22 cellular contexts compared by ENCODE assay signal in the genomic region with DNA sequence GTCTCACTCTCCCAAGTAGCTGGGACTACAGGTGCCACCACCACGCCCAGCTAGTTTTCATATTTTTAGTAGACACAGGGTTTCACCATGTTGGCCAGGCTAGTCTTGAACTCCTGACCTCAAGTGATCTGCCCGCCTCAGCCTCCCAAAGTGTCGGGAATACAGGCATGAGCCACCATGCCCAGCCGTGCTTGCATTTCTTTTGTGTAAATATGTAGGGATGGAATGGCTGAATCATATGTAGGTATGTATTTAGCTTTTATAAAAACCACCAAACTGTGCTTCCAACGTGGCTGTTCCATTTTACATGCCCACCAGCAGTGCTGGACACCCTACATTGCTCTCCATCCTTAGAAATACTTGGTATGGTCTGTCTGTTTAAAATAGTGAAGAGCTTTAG. TPM values are rescaled to one million over a fixed set of nuclear protein-coding genes. Genes with fewer than 3 reads are reported as not detected.
DNase-seq lines count a peak whose midpoint lies in the region; FAIRE-seq and TF ChIP-seq lines count a peak whose summit lies in the region.
"Had no signal": no experiment of that assay in that cellular context is flagged by ENCODE, and none has a peak within 500 bp of the region (broad histone marks: within the 10 kb centered on the region; RNA-seq: fewer than 3 reads in every experiment).

No MANE protein-coding gene starts in this region.

- TF ChIP-seq CTCF in type B pancreatic cell (conservative IDR thresholded peaks at IDR 0.05), result no peak
- TF ChIP-seq CTCF in endodermal cell (conservative IDR thresholded peaks at IDR 0.05), result no peak

- H3K9me3 Mint-ChIP-seq in type B pancreatic cell (no peaks in the 10 kb centered on the region), endodermal cell (peaks cover 7% of the 10 kb centered on the region)

- no peaks in the 10 kb centered on the region for H3K4me1 ChIP-seq in endodermal cell (ENCODE audit: control insufficient read depth, insufficient read depth, low read length)
- H3K4me1 ChIP-seq: Caco-2 had no signal

- no peak overlapping the region for H3K27ac ChIP-seq in endodermal cell (ENCODE audit: low read depth, low read length)
- H3K27ac ChIP-seq: 22Rv1, C4-2B, GM23248 had no signal

- 71 to 88% methylated on average over 4 to 5 of the region's 5 CpGs for WGBS in endodermal cell (ENCODE audit: insufficient coverage in 1 of 2, insufficient read length in 1 of 2), 2 experiments

- H3K27me3 Mint-ChIP-seq in type B pancreatic cell (peaks cover 4% of the 10 kb centered on the region), endodermal cell (ENCODE audit: insufficient read depth) (peaks cover 2% of the 10 kb centered on the region)

- H3K4me3 Mint-ChIP-seq in type B pancreatic cell (no peak overlapping the region), endodermal cell (no peak overlapping the region)
- H3K4me3 Mint-ChIP-seq: B cell; CD4-positive, CD25-positive, alpha-beta regulatory T cell; CD8-positive, alpha-beta T cell had no signal

- H3K27me3 ChIP-seq in endodermal cell (ENCODE audit: control insufficient read depth, insufficient read depth, low read length, poor library complexity, severe bottlenecking), result no peaks in the 10 kb centered on the region
- H3K27me3 ChIP-seq: BLaER1 had no signal

- peak; percentile 58 for FAIRE-seq in GM19239 (lab: Jason Lieb, UNC)
- FAIRE-seq: G401.6, GM12892, H1 had no signal

- no peaks in the 10 kb centered on the region for H3K36me3 ChIP-seq in endodermal cell (ENCODE audit: control insufficient read depth, insufficient read depth, low read length)
- H3K36me3 ChIP-seq: BLaER1 had no signal

- H3K9ac ChIP-seq in endodermal cell (ENCODE audit: extremely low read depth, low read length, poor library complexity, severe bottlenecking), result no peak overlapping the region
- H3K9ac ChIP-seq: BLaER1, GM23248 had no signal

- H3K36me3 Mint-ChIP-seq in type B pancreatic cell (no peaks in the 10 kb centered on the region), endodermal cell (ENCODE audit: low read depth) (peaks cover 1% of the 10 kb centered on the region)
- H3K36me3 Mint-ChIP-seq: CD8-positive, alpha-beta T cell had no signal

- no peak overlapping the region for H3K4me3 ChIP-seq in endodermal cell (ENCODE audit: low read length)
- H3K4me3 ChIP-seq: BLaER1, GM23248 had no signal

- H3K9me3 ChIP-seq in endodermal cell (ENCODE audit: control insufficient read depth, low read length), result no peaks in the 10 kb centered on the region
- H3K9me3 ChIP-seq: Caco-2 had no signal

- DNase-seq in activated CD8-positive, alpha-beta memory T cell treated with anti-CD3 and anti-CD28 coated beads for 24 hours, result peak; percentile 4
- DNase-seq in activated CD8-positive, alpha-beta memory T cell treated with anti-CD3 and anti-CD28 coated beads, Interleukin-2, amount 50 U/mL, for 4 hours, result no peak
- no peak for DNase-seq in GM19239 (ENCODE audit: insufficient read length, low spot score)
- DNase-seq in mesenteric fat pad (ENCODE audit: low spot score), result peak; percentile 20
- DNase-seq in type B pancreatic cell (ENCODE audit: extremely low spot score, unreplicated experiment), result peak; percentile 24
- DNase-seq in effector CD8-positive, alpha-beta T cell (lab: John Stamatoyannopoulos, UW), result no peak
- no peak for DNase-seq in endodermal cell
- no peak for DNase-seq in iPS-NIHi7 (ENCODE audit: extremely low spot score)
- DNase-seq: Caco-2; CD4-positive, CD25-positive, alpha-beta regulatory T cell; CD8-positive, alpha-beta T cell; DMS153; DND-41; GM23248; H7 had no signal

- no peaks in the 10 kb centered on the region for H3K4me1 Mint-ChIP-seq in type B pancreatic cell (ENCODE audit: unreplicated experiment)
- H3K4me1 Mint-ChIP-seq in endodermal cell, result no peaks in the 10 kb centered on the region
- H3K4me1 Mint-ChIP-seq: CD4-positive, CD25-positive, alpha-beta regulatory T cell had no signal

- no peak overlapping the region for H3K27ac Mint-ChIP-seq in type B pancreatic cell
- no peak overlapping the region for H3K27ac Mint-ChIP-seq in endodermal cell
- H3K27ac Mint-ChIP-seq: B cell; CD8-positive, alpha-beta T cell had no signal

RNA-seq across cellular contexts. Expression of a gene that starts 32.8 kb away (rescaled TPM):
- total RNA-seq in mesenteric fat pad (47.4 TPM), type B pancreatic cell (ENCODE audit: low replicate concordance) (10.2 and 23.0 TPM in 2 replicates), endodermal cell (10 to 100 TPM in 1 of 2 donors, 1 to 10 TPM in 1; 9.5 to 11.7 TPM)
- polyA plus RNA-seq in endodermal cell (2013, experiment 1 of 2), result 9.5 TPM
- polyA plus RNA-seq in endodermal cell (2013, experiment 2 of 2), result 8.2 TPM

Comparison
In these comparisons a context has a peak if more than half of its experiments do, and no peak if none do; other contexts are left out.
1. DNase-seq: peak in activated CD8-positive, alpha-beta memory T cell treated with anti-CD3 and anti-CD28 coated beads for 24 hours (single experiment), mesenteric fat pad (single experiment) and type B pancreatic cell (single experiment); none in activated CD8-positive, alpha-beta memory T cell treated with anti-CD3 and anti-CD28 coated beads, Interleukin-2, amount 50 U/mL, for 4 hours (single experiment), GM19239 (single experiment), effector CD8-positive, alpha-beta T cell (single experiment), endodermal cell (single experiment) and iPS-NIHi7 (single experiment).